8 cellular contexts compared by ENCODE assay signal in genomic region chr18:42298744-42299685, GRCh38.
A peak's percentile ranks its signal among the peaks of the same experiment; 100 is the strongest.
DNase-seq lines count a peak whose midpoint lies in the region; ATAC-seq and TF ChIP-seq lines count a peak whose summit lies in the region.

No MANE protein-coding gene starts in this region.

- intact Hi-C loops in activated naive CD4-positive, alpha-beta T cell treated with anti-CD3 and anti-CD28 coated beads for 36 hours (cut with micrococcal nuclease), result loop anchor here (1.0 to 2.0 kb wide), 4 partner anchors 185 to 1288 kb away; no protein-coding TSS in a partner anchor
- intact Hi-C loops in uterus (cut with DNase I; ENCODE audit: low total_unique reads), result no loop called here

- H3K79me1 ChIP-seq in trophoblast cell (ENCODE audit: low read length), result peaks cover 2% of the 10 kb centered on the region

- peak; percentile 67 for ATAC-seq in RWPE2 (ENCODE audit: low read depth)

- no peak overlapping the region for H3K18ac ChIP-seq in trophoblast cell (ENCODE audit: low read length)

- CTCF ChIA-PET in activated naive CD4-positive, alpha-beta T cell treated with anti-CD3 and anti-CD28 coated beads for 36 hours (lab: Charles Lee), result interaction anchor here (0.6 to 3.5 kb wide), 14 partner anchors 8 to 1056 kb away, joined by 3 to 14 read pairs (median 3); no protein-coding TSS in a partner anchor

- no peaks in the 10 kb centered on the region for H3K4me1 Mint-ChIP-seq in activated naive CD4-positive, alpha-beta T cell treated with anti-CD3 and anti-CD28 coated beads for 36 hours (ENCODE audit: low read depth)

- H3K9ac ChIP-seq in Loucy (ENCODE audit: low read depth, low read length, poor library complexity, severe bottlenecking) (no peak overlapping the region), trophoblast cell (ENCODE audit: low read length) (no peak overlapping the region)

- DNase-seq in GM06990 (ENCODE audit: extremely low read depth, insufficient read length), result no peak
- DNase-seq in H7, result peak; percentile 18
- no peak for DNase-seq in RWPE2 (ENCODE audit: low spot score)
- peak; percentile 79 for DNase-seq in activated naive CD4-positive, alpha-beta T cell treated with anti-CD3 and anti-CD28 coated beads for 36 hours
- DNase-seq in glomerular endothelial cell (ENCODE audit: extremely low read depth, low read depth, low spot score), result peak; percentile 42
- DNase-seq in trophoblast cell, result peak; percentile 72 to 91
- DNase-seq in uterus, result peak; percentile 71 to 76

- H3K27me3 ChIP-seq in GM06990 (replicated peaks; ENCODE audit: control insufficient read depth, insufficient read depth, low read length), result no peaks in the 10 kb centered on the region; the same call in 1 of the 2 replicates
- no peaks in the 10 kb centered on the region for H3K27me3 ChIP-seq in H7 (ENCODE audit: control insufficient read depth, insufficient read depth, low read length)
- no peaks in the 10 kb centered on the region for H3K27me3 ChIP-seq in Loucy (ENCODE audit: insufficient read depth, low read length, poor library complexity, severe bottlenecking)
- H3K27me3 ChIP-seq in RWPE2 (ENCODE audit: insufficient read depth, poor library complexity, severe bottlenecking), result no peaks in the 10 kb centered on the region
- H3K27me3 ChIP-seq in trophoblast cell (ENCODE audit: insufficient read depth, low read length), result no peaks in the 10 kb centered on the region
- H3K27me3 ChIP-seq in uterus, result no peaks in the 10 kb centered on the region

- H2BK120ac ChIP-seq in trophoblast cell (ENCODE audit: insufficient read depth, low read length, poor library complexity), result no peak overlapping the region

- H3F3A ChIP-seq in Loucy (ENCODE audit: low read depth), result no peaks in the 10 kb centered on the region

- H3K23ac ChIP-seq in trophoblast cell (ENCODE audit: low read length), result no peak overlapping the region

- no peak for TF ChIP-seq POLR2A in uterus (IDR thresholded peaks at IDR 0.05)

- H3K9me3 Mint-ChIP-seq in activated naive CD4-positive, alpha-beta T cell treated with anti-CD3 and anti-CD28 coated beads for 36 hours, result no peaks in the 10 kb centered on the region

- H3K14ac ChIP-seq in trophoblast cell (ENCODE audit: low read length), result no peak overlapping the region

- H3K79me2 ChIP-seq in Loucy (ENCODE audit: insufficient read depth, low read length), result no peaks in the 10 kb centered on the region
- no peaks in the 10 kb centered on the region for H3K79me2 ChIP-seq in trophoblast cell (ENCODE audit: control insufficient read depth, insufficient read depth, low read length, poor library complexity)

- H3K36me3 ChIP-seq in GM06990 (ENCODE audit: control insufficient read depth, insufficient read depth, low read length) (no peaks in the 10 kb centered on the region), H7 (replicated peaks; ENCODE audit: control insufficient read depth, insufficient read depth, low read length) (no peaks in the 10 kb centered on the region), Loucy (ENCODE audit: insufficient read depth, low read length) (no peaks in the 10 kb centered on the region), RWPE2 (ENCODE audit: low read depth) (no peaks in the 10 kb centered on the region), trophoblast cell (ENCODE audit: control insufficient read depth in 1 of 2, insufficient read depth in 2 of 2, low read length in 2 of 2) (no peaks in the 10 kb centered on the region), uterus (no peaks in the 10 kb centered on the region)

- TF ChIP-seq CTCF in GM06990 (IDR thresholded peaks at IDR 0.05; ENCODE audit: insufficient read depth, low read length, poor library complexity, severe bottlenecking) (peak; percentile 94), Loucy (conservative IDR thresholded peaks at IDR 0.05; ENCODE audit: low read length) (peak; percentile 98), RWPE2 (IDR thresholded peaks at IDR 0.05; ENCODE audit: poor library complexity, severe bottlenecking) (peak; percentile 84), uterus (IDR thresholded peaks at IDR 0.05) (peak; percentile 70 to 87 (median 80))

- H2AK5ac ChIP-seq in trophoblast cell (ENCODE audit: low read length), result no peak overlapping the region

- peak overlapping the region; percentile 20; the same call in 1 of the 2 replicates for H2AFZ ChIP-seq in Loucy (ENCODE audit: low read length)
- H2AFZ ChIP-seq in trophoblast cell (ENCODE audit: insufficient read depth, low read length, poor library complexity), result no peak overlapping the region

- H3K9me2 ChIP-seq in Loucy (replicated peaks; ENCODE audit: low read depth, low read length), result no peaks in the 10 kb centered on the region

- no peak overlapping the region for H2BK5ac ChIP-seq in trophoblast cell (ENCODE audit: low read depth, low read length, poor library complexity)

- peaks cover 7% of the 10 kb centered on the region for H3K27me3 Mint-ChIP-seq in activated naive CD4-positive, alpha-beta T cell treated with anti-CD3 and anti-CD28 coated beads for 36 hours (ENCODE audit: low read depth)

- H3K4me1 ChIP-seq in Loucy (ENCODE audit: insufficient read depth, low read length, poor library complexity, severe bottlenecking) (no peaks in the 10 kb centered on the region), RWPE2 (ENCODE audit: insufficient read depth, poor library complexity, severe bottlenecking) (no peaks in the 10 kb centered on the region), trophoblast cell (ENCODE audit: control insufficient read depth in 1 of 2, insufficient read depth in 2 of 2, low read length in 2 of 2) (no peaks in the 10 kb centered on the region), uterus (no peaks in the 10 kb centered on the region)

- H3K4me2 ChIP-seq in Loucy (ENCODE audit: low read depth, low read length, poor library complexity, severe bottlenecking) (no peak overlapping the region), trophoblast cell (ENCODE audit: low read length) (no peak overlapping the region)

- H3K36me3 Mint-ChIP-seq in activated naive CD4-positive, alpha-beta T cell treated with anti-CD3 and anti-CD28 coated beads for 36 hours (ENCODE audit: low read depth), result no peaks in the 10 kb centered on the region

- no peak overlapping the region for H3K4ac ChIP-seq in trophoblast cell (ENCODE audit: low read depth, low read length)

- no CpG with 5 or more reads among the region's 15 CpGs for WGBS in trophoblast cell (ENCODE audit: extremely low coverage, insufficient coverage, insufficient read length)

- no peaks in the 10 kb centered on the region for H4K20me1 ChIP-seq in Loucy (ENCODE audit: insufficient read depth, low read length, poor library complexity, severe bottlenecking)

- no peak overlapping the region for H3K4me3 Mint-ChIP-seq in activated naive CD4-positive, alpha-beta T cell treated with anti-CD3 and anti-CD28 coated beads for 36 hours

- H4K8ac ChIP-seq in trophoblast cell (ENCODE audit: low read depth, low read length), result no peak overlapping the region

- no peak overlapping the region for H3K27ac Mint-ChIP-seq in activated naive CD4-positive, alpha-beta T cell treated with anti-CD3 and anti-CD28 coated beads for 36 hours

- no peak overlapping the region for H3K4me3 ChIP-seq in GM06990 (replicated peaks; ENCODE audit: low read depth, low read length)
- H3K4me3 ChIP-seq in H7 (ENCODE audit: insufficient read depth, low read depth, low read length), result no peak overlapping the region
- H3K4me3 ChIP-seq in Loucy (ENCODE audit: low read length, poor library complexity, severe bottlenecking), result no peak overlapping the region
- no peak overlapping the region for H3K4me3 ChIP-seq in RWPE2 (ENCODE audit: severe bottlenecking)
- no peak overlapping the region for H3K4me3 ChIP-seq in trophoblast cell (ENCODE audit: low read depth, low read length)
- H3K4me3 ChIP-seq in uterus, result peak overlapping the region; percentile 19 to 28

- no peak overlapping the region for H4K12ac ChIP-seq in trophoblast cell (ENCODE audit: low read depth, low read length)

- H3K27ac ChIP-seq in RWPE2 (ENCODE audit: poor library complexity, severe bottlenecking) (no peak overlapping the region), trophoblast cell (ENCODE audit: low read depth, low read length) (no peak overlapping the region), uterus (peak overlapping the region; percentile 66 to 79)

- H3K9me3 ChIP-seq in Loucy (ENCODE audit: insufficient read depth, low read depth, low read length), result no peaks in the 10 kb centered on the region
- H3K9me3 ChIP-seq in RWPE2 (ENCODE audit: severe bottlenecking), result no peaks in the 10 kb centered on the region
- no peaks in the 10 kb centered on the region for H3K9me3 ChIP-seq in trophoblast cell (ENCODE audit: insufficient read depth, low read depth, low read length)
- no peaks in the 10 kb centered on the region for H3K9me3 ChIP-seq in uterus

- no peak overlapping the region for H2BK12ac ChIP-seq in trophoblast cell (ENCODE audit: low read length)

- H4K91ac ChIP-seq in trophoblast cell (ENCODE audit: low read depth, low read length), result no peak overlapping the region

Comparison
In these comparisons a context has a peak if more than half of its experiments do, and no peak if none do; other contexts are left out.
1. DNase-seq: peak in H7 (single experiment), activated naive CD4-positive, alpha-beta T cell treated with anti-CD3 and anti-CD28 coated beads for 36 hours (single experiment), glomerular endothelial cell (single experiment), trophoblast cell (2 of 2) and uterus (2 of 2); none in GM06990 (single experiment) and RWPE2 (single experiment).
2. H3K4me3 ChIP-seq: peak in uterus (2 of 2); none in GM06990 (single experiment), H7 (single experiment), Loucy (single experiment), RWPE2 (single experiment) and trophoblast cell (single experiment).
3. H3K27ac ChIP-seq: peak in uterus (2 of 2); none in RWPE2 (single experiment) and trophoblast cell (single experiment).
4. Peak in every context shown above with its lines, with median percentiles within 50 percentile points of each other: CTCF ChIP-seq.